19 cellular contexts compared by ENCODE assay signal in genomic region chr19:2686347-2686746, GRCh38. TPM values are rescaled to one million over a fixed set of nuclear protein-coding genes. Genes with fewer than 3 reads are reported as not detected.
"Had no signal": no experiment of that assay in that cellular context is flagged by ENCODE, and none has a peak within 500 bp of the region (broad histone marks: within the 10 kb centered on the region; RNA-seq: fewer than 3 reads in every experiment).

No MANE protein-coding gene starts in this region.

- H3K4me1 ChIP-seq: adrenal gland, foreskin keratinocyte, upper lobe of right lung had no signal

- H3K4me3 Mint-ChIP-seq: activated T-helper 1 cell treated with anti-CD3 and anti-CD28 coated beads, Interleukin-12 subunit alpha, Interleukin-12 subunit beta, Interleukin-2, Interleukin-4 antibody, amounts not matched to agents 30 ng/mL and 10 ng/mL and 1 ng/mL, durations not matched to agents 14 hours and 24 hours and 36 hours; endodermal cell; naive thymus-derived CD8-positive, alpha-beta T cell; stimulated activated naive CD8-positive, alpha-beta T cell treated with anti-CD3 and anti-CD28 coated beads, Interleukin-15, amount 100 ng/mL, for 72 hours had no signal

- H3K27me3 ChIP-seq: adrenal gland, cardiac muscle cell, upper lobe of right lung had no signal

- ATAC-seq: activated naive CD4-positive, alpha-beta T cell treated with anti-CD3 and anti-CD28 coated beads, Interleukin-2, amount 50 U/mL, for 72 hours; foreskin keratinocyte; naive thymus-derived CD8-positive, alpha-beta T cell; stimulated activated naive CD8-positive, alpha-beta T cell treated with anti-CD3 and anti-CD28 coated beads, Interleukin-15, amount 100 ng/mL, for 72 hours had no signal

- H3K36me3 ChIP-seq: adrenal gland, cardiac muscle cell, thoracic aorta, upper lobe of right lung, WERI-Rb-1 had no signal

- H3K4me1 Mint-ChIP-seq: endodermal cell; stimulated activated naive CD8-positive, alpha-beta T cell treated with anti-CD3 and anti-CD28 coated beads, Interleukin-15, amount 100 ng/mL, for 72 hours had no signal

- H3K9me3 ChIP-seq: adrenal gland, thoracic aorta, upper lobe of right lung had no signal

- H3K27me3 Mint-ChIP-seq: naive thymus-derived CD8-positive, alpha-beta T cell; stimulated activated naive CD8-positive, alpha-beta T cell treated with anti-CD3 and anti-CD28 coated beads, Interleukin-15, amount 100 ng/mL, for 72 hours had no signal

- H3K4me3 ChIP-seq: cardiac muscle cell, SK-N-MC, skin epidermis, thoracic aorta had no signal

- H3K27ac Mint-ChIP-seq: activated T-helper 1 cell treated with anti-CD3 and anti-CD28 coated beads, Interleukin-12 subunit alpha, Interleukin-12 subunit beta, Interleukin-2, Interleukin-4 antibody, amounts not matched to agents 30 ng/mL and 10 ng/mL and 1 ng/mL, durations not matched to agents 14 hours and 24 hours and 36 hours; endodermal cell had no signal

- H3K9me3 Mint-ChIP-seq: activated naive CD4-positive, alpha-beta T cell treated with anti-CD3 and anti-CD28 coated beads, Interleukin-2, amount 50 U/mL, for 72 hours; activated T-helper 1 cell treated with anti-CD3 and anti-CD28 coated beads, Interleukin-12 subunit alpha, Interleukin-12 subunit beta, Interleukin-2, Interleukin-4 antibody, amounts not matched to agents 30 ng/mL and 10 ng/mL and 1 ng/mL, durations not matched to agents 14 hours and 24 hours and 36 hours; naive thymus-derived CD8-positive, alpha-beta T cell; stimulated activated naive CD8-positive, alpha-beta T cell treated with anti-CD3 and anti-CD28 coated beads, Interleukin-15, amount 100 ng/mL, for 72 hours had no signal

- DNase-seq: activated CD4-positive, alpha-beta T cell treated with anti-CD3 and anti-CD28 coated beads, Interleukin-2, amount 50 U/mL, for 4 hours; activated gamma-delta T cell treated with Interleukin-2 at 50 U/mL for 16 hours; endodermal cell; foreskin keratinocyte; islet precursor cell; naive thymus-derived CD8-positive, alpha-beta T cell; stimulated activated CD4-positive, alpha-beta T cell treated with anti-CD3 and anti-CD28 coated beads, Interleukin-15, amount 100 ng/mL, for 24 hours; stimulated activated CD4-positive, alpha-beta T cell treated with anti-CD3 and anti-CD28 coated beads, Interleukin-2, amount 100 ng/mL, for 48 hours; stimulated activated naive CD8-positive, alpha-beta T cell treated with anti-CD3 and anti-CD28 coated beads, Interleukin-15, amount 100 ng/mL, for 72 hours; upper lobe of right lung; WERI-Rb-1 had no signal

- H3K27ac ChIP-seq: cardiac muscle cell, epithelial cell of prostate, foreskin keratinocyte, SK-N-MC, thoracic aorta, WERI-Rb-1 had no signal

- H3K36me3 Mint-ChIP-seq: activated naive CD4-positive, alpha-beta T cell treated with anti-CD3 and anti-CD28 coated beads, Interleukin-2, amount 50 U/mL, for 72 hours had no signal

RNA-seq across cellular contexts. Expression of gene DIRAS1, which starts 34.8 kb away (rescaled TPM):
- total RNA-seq: activated T-helper 1 cell treated with anti-CD3 and anti-CD28 coated beads, Interleukin-12 subunit alpha, Interleukin-12 subunit beta, Interleukin-2, Interleukin-4 antibody, amounts not matched to agents 30 ng/mL and 10 ng/mL and 1 ng/mL, durations not matched to agents 14 hours and 24 hours and 36 hours had no signal
- polyA plus RNA-seq: naive thymus-derived CD8-positive, alpha-beta T cell had no signal
